Comparison of ENCODE assay signal across 8 cellular contexts in the genomic region with DNA sequence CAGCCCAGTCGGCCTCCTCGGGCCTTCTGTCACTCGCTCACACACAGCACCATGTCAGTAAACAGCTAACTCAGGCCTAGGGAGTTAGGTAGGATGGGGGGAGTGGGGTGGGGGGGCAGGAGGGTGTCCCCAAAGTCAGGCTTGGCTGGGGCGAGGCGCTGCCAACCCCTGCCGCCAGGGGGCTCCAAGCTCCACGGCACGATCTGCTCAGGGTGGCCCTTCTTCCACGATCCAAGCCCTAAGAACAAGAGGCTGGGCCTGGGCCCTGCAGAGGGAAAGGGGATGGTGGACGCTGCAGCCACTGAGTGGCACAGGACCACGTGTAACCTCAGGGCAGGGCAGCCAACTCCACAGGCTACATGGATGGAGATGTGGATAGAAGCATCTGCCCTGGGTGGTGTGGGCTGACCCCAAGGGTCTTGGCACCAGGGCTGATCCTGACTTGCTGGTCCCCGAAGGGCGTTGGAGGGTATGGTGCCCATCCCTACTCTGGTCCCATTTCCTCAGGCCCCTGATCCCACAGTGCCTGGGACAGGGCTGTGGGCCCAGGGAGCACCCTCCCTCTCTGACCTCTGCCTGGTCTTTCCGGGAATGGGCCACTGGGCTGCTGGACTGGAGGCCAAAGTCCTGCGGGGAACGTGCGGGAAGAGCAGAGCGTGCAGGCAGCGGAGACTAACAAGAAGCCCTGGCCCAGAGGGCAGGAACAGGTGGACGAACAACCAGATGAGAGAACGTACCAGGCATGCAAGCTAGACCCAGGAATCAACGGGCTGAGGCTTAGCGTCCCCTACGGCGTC. TPM values are rescaled to one million over a fixed set of nuclear protein-coding genes. Genes with fewer than 3 reads are reported as not detected.
DNase-seq lines count a peak whose midpoint lies in the region; ATAC-seq and TF ChIP-seq lines count a peak whose summit lies in the region.

No MANE protein-coding gene starts in this region.

- peaks cover 15 to 30% of the 10 kb centered on the region in 2 donors for H3K4me1 ChIP-seq in adrenal gland (replicated peaks in 1 of 2)
- no peaks in the 10 kb centered on the region for H3K4me1 ChIP-seq in right cardiac atrium (ENCODE audit: control insufficient read depth, insufficient read depth, low read length)
- H3K4me1 ChIP-seq in skeletal muscle tissue (ENCODE audit: control insufficient read depth in 3 of 3, insufficient read depth in 3 of 3, low read length in 3 of 3) = peaks cover 10 to 20% (median 18%) of the 10 kb centered on the region in 3 donors

- H3K9ac ChIP-seq in skeletal muscle tissue (ENCODE audit: low read depth in 1 of 3, low read length in 3 of 3) = peak overlapping the region in 2 of 3 donors; percentile 51 to 66

- WGBS in adrenal gland, 4 donors = 50 to 65% (median 55%) methylated on average over 14 to 25 of the region's 25 CpGs
- WGBS in right cardiac atrium = 52% methylated on average over 25 of the region's 25 CpGs

- peak; percentile 80 to 97 (median 92) for TF ChIP-seq CTCF in adrenal gland (IDR thresholded peaks at IDR 0.05)

- intact Hi-C loops in adrenal gland (cut with DNase I) (loop anchor here (5.0 to 10.0 kb wide), 4 partner anchors 47 to 162 kb away; a partner anchor contains a TSS), right cardiac atrium (cut with DNase I) (loop anchor here in 3 of 4 donors (2.0 kb wide), 1 partner anchor 42 kb away; no protein-coding TSS in a partner anchor)

- H3K36me3 ChIP-seq in adrenal gland (replicated peaks in 1 of 2) (peaks cover 0 to 30% of the 10 kb centered on the region in 2 donors), skeletal muscle tissue (ENCODE audit: control insufficient read depth in 3 of 3, insufficient read depth in 3 of 3, low read length in 3 of 3) (peaks cover 52 to 61% (median 55%) of the 10 kb centered on the region in 3 donors)

- TF ChIP-seq POLR2A in adrenal gland (IDR thresholded peaks at IDR 0.05) = no peak

- no peaks in the 10 kb centered on the region for H3K9me3 ChIP-seq in adrenal gland (replicated peaks in 1 of 3)
- H3K9me3 ChIP-seq in right cardiac atrium (ENCODE audit: control insufficient read depth, low read length) = no peaks in the 10 kb centered on the region
- H3K9me3 ChIP-seq in skeletal muscle tissue (ENCODE audit: control insufficient read depth in 3 of 3, low read length in 3 of 3) = no peaks in the 10 kb centered on the region

- H3K4me3 ChIP-seq in adrenal gland (no peak overlapping the region), right cardiac atrium (ENCODE audit: low read length) (no peak overlapping the region), skeletal muscle tissue (ENCODE audit: low read length in 3 of 3) (no peak overlapping the region)

- DNase-seq in COLO668 (lab: John Stamatoyannopoulos, UW; ENCODE audit: unreplicated experiment) (peak; percentile 60), HPDE6-E6E7 (ENCODE audit: extremely low spot score) (peak; percentile 52), T-helper 1 cell (peak; percentile 37 to 72 (median 67)), adrenal gland (peak; percentile 67 to 89 (median 77)), right cardiac atrium (peak; percentile 70 to 91 (median 90)), NCI-H2029 (lab: John Stamatoyannopoulos, UW) (no peak)

- peak; percentile 66 to 71 for ATAC-seq in right cardiac atrium
- no peak for ATAC-seq in GM21528 (IDR thresholded peaks at IDR 0.05; ENCODE audit: low FRiP score, unreplicated experiment)

- H3K27me3 ChIP-seq in adrenal gland (no peaks in the 10 kb centered on the region), right cardiac atrium (ENCODE audit: control insufficient read depth, insufficient read depth) (no peaks in the 10 kb centered on the region), skeletal muscle tissue (ENCODE audit: control insufficient read depth in 3 of 3, insufficient read depth in 3 of 3, low read length in 3 of 3) (no peaks in the 10 kb centered on the region)

- H3K27ac ChIP-seq in adrenal gland (peak overlapping the region in 4 of 5 donors; percentile 67 to 84 (median 76)), right cardiac atrium (ENCODE audit: low read length) (no peak overlapping the region), skeletal muscle tissue (ENCODE audit: low read depth, low read length) (no peak overlapping the region)

RNA-seq across cellular contexts. Expression of a gene that starts 29.1 kb away (rescaled TPM):
- total RNA-seq in adrenal gland (10 to 100 TPM; 41.7 to 74.2 (median 56.5) TPM), right cardiac atrium (10 to 100 TPM; 18.7 to 28.5 (median 26.0) TPM), skeletal muscle tissue (13.6 TPM)
- polyA plus RNA-seq in adrenal gland (100 to 1,000 TPM in 2 of 3 donors, 10 to 100 TPM in 1; 39.6 to 171 (median 148) TPM), right cardiac atrium (32.9 TPM)

RNA-seq across cellular contexts. Expression of a gene that starts 29.1 kb away (rescaled TPM):
- total RNA-seq in adrenal gland (100 to 1,000 TPM; 268 to 743 (median 528) TPM), right cardiac atrium (10 to 100 TPM; 69.6 to 89.3 (median 84.4) TPM), skeletal muscle tissue (25.6 TPM)
- polyA plus RNA-seq in adrenal gland (100 to 1,000 TPM in 1 of 3 donors, 10 to 100 TPM in 2; 51.3 to 220 (median 65.5) TPM), right cardiac atrium (102 TPM)

RNA-seq across cellular contexts. Expression of a gene that starts 45.9 kb away (rescaled TPM):
- 10 to 100 TPM in 6 of 8 donors, 1 to 10 TPM in 2; 8.5 to 46.1 (median 23.9) TPM for total RNA-seq in adrenal gland
- 10 to 100 TPM in 2 of 3 donors, 1 to 10 TPM in 1; 1.2 to 74.8 (median 18.8) TPM for polyA plus RNA-seq in adrenal gland
- total RNA-seq in right cardiac atrium = 10 to 100 TPM; 11.1 to 27.4 (median 18.4) TPM
- 21.7 TPM for polyA plus RNA-seq in right cardiac atrium
- 49.6 TPM for total RNA-seq in skeletal muscle tissue

RNA-seq across cellular contexts. Expression of a gene that starts 50.2 kb away (rescaled TPM):
- 10 to 100 TPM; 36.3 to 87.0 (median 48.3) TPM for total RNA-seq in adrenal gland
- 10 to 100 TPM; 25.1 to 42.6 (median 38.5) TPM for polyA plus RNA-seq in adrenal gland
- total RNA-seq in right cardiac atrium = 10 to 100 TPM; 61.1 to 70.4 (median 67.3) TPM
- 64.9 TPM for polyA plus RNA-seq in right cardiac atrium
- total RNA-seq in skeletal muscle tissue = 13.6 TPM

Comparison
In these comparisons a context has a peak if more than half of its experiments do, and no peak if none do; other contexts are left out.
1. H3K27ac ChIP-seq: peak in adrenal gland (4 of 5); none in right cardiac atrium (single experiment) and skeletal muscle tissue (single experiment).